ENCODE assay signal across 10 cellular contexts in the genomic region with DNA sequence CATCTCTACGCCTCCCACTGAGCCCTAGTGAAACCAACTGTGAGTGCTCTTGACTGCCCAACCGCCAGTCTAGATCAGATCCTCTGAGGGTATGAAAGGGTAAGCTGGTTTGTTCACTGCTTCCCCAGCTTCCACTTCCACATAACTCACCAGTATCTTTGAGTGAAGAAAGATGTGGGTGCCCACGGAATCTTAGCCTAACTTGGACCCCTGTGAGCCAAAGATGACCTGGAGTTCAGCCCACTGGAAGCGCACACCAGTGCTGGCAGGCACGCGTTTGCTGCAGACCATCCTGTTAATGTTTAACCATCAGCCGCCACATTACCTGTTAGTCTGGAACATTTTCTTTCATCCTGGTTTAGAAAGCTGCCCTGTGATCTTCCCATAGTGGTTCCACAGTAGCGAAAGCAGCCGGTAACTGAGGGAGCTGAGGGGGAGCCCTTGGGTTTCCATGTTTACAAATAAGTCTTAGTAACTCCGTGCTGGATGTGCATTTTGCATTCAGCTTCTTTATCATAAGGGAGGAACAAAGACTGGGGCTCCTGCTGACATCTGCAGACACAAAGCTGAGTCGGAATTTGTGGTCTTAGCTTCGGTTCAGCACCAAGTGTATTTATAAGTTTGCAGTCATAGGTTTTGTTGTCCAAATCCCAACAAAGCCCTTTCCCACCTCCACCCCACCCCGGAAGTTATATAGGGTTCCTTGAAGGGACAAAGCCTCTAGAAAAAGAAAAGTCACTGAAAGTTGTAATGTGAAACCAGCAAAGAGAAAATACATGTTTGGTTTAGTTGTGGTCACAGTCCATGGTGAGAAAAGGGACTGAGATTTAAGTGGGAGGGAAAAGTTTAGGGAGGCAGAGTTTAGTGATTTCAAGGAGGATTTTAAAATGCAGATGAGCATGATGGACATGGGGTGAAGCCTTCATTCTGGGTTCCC.
DNase-seq lines count a peak whose midpoint lies in the region; ATAC-seq, FAIRE-seq and TF ChIP-seq lines count a peak whose summit lies in the region.
"Had no signal": no experiment of that assay in that cellular context is flagged by ENCODE, and none has a peak within 500 bp of the region (broad histone marks: within the 10 kb centered on the region; RNA-seq: fewer than 3 reads in every experiment).

No MANE protein-coding gene starts in this region.

- no peaks in the 10 kb centered on the region for H4K20me1 ChIP-seq in PC-3 (ENCODE audit: low read length)

- 63 to 72% methylated on average over 10 of the region's 13 CpGs for WGBS in gastroesophageal sphincter (ENCODE audit: low coverage in 1 of 2), 2 donors

- H3K27me3 ChIP-seq in PC-3 (ENCODE audit: low read length) (no peaks in the 10 kb centered on the region), gastroesophageal sphincter (no peaks in the 10 kb centered on the region)

- peak overlapping the region; percentile 55 for H3K4me2 ChIP-seq in PC-3 (ENCODE audit: low read length)

- no peaks in the 10 kb centered on the region for H3K9me2 ChIP-seq in PC-3 (replicated peaks; ENCODE audit: low read length)

- peak; percentile 59 for ATAC-seq in PC-3
- ATAC-seq in gastroesophageal sphincter, result no peak
- ATAC-seq in GM21717 (IDR thresholded peaks at IDR 0.05; ENCODE audit: unreplicated experiment), result no peak
- ATAC-seq in HG03139 (IDR thresholded peaks at IDR 0.05; ENCODE audit: unreplicated experiment), result no peak

- intact Hi-C loops in PC-3 (cut with micrococcal nuclease), result loop anchor here (2.0 to 5.0 kb wide), 3 partner anchors 133 to 325 kb away; no protein-coding TSS in a partner anchor

- peak overlapping the region; percentile 43 for H3K9ac ChIP-seq in PC-3 (ENCODE audit: low read length)

- H3K4me3 ChIP-seq in PC-3 (ENCODE audit: low read length), result peak overlapping the region; percentile 7; the same call in 1 of the 2 replicates
- no peak overlapping the region for H3K4me3 ChIP-seq in gastroesophageal sphincter

- TF ChIP-seq EP300 in gastroesophageal sphincter (IDR thresholded peaks at IDR 0.05), result no peak

- POLR2A ChIA-PET in PC-3 (lab: Charles Lee; ENCODE audit: unreplicated experiment), result interaction anchor here (0.6 kb wide), 1 partner anchor 380 kb away, joined by 3 read pairs; no protein-coding TSS in a partner anchor

- H3K27ac ChIP-seq in PC-3 (ENCODE audit: low read length) (peak overlapping the region; percentile 64), gastroesophageal sphincter (peak overlapping the region in 3 of 4 donors; percentile 9 to 57 (median 40))

- H2AFZ ChIP-seq in PC-3 (ENCODE audit: low read length), result no peak overlapping the region

- H3K36me3 ChIP-seq in PC-3 (ENCODE audit: low read depth, low read length) (peaks cover 5% of the 10 kb centered on the region; the same call in 1 of the 2 replicates), gastroesophageal sphincter (peaks cover 0 to 52% of the 10 kb centered on the region in 2 donors)

- in situ Hi-C loops in GM13976 (cut with MboI; ENCODE audit: low sequenced_read_pairs, unreplicated experiment), result loop anchor here (25.0 kb wide), 1 partner anchor 555 kb away; no protein-coding TSS in a partner anchor

- CTCF ChIA-PET in PC-3 (lab: Charles Lee), result interaction anchor here (0.6 kb wide), 1 partner anchor 23 kb away, joined by 3 read pairs; no protein-coding TSS in a partner anchor

- H3K79me2 ChIP-seq in PC-3 (ENCODE audit: low read length), result peaks cover 43% of the 10 kb centered on the region

- no peaks in the 10 kb centered on the region for H3K9me3 ChIP-seq in PC-3 (ENCODE audit: low read length)
- no peaks in the 10 kb centered on the region for H3K9me3 ChIP-seq in gastroesophageal sphincter

- TF ChIP-seq POLR2A in GM12891 (IDR thresholded peaks at IDR 0.05; ENCODE audit: low read depth, low read length) (no peak; the same call in 1 of the 2 replicates), gastroesophageal sphincter (IDR thresholded peaks at IDR 0.05) (no peak)

- DNase-seq in GM12891 (ENCODE audit: insufficient read length, low spot score), result no peak
- peak; percentile 61 for DNase-seq in PC-3
- peak; percentile 83 for DNase-seq in renal cortical epithelial cell (ENCODE audit: low read depth)
- DNase-seq in NCI-H774 (lab: John Stamatoyannopoulos, UW), result no peak
- DNase-seq in GM13976 (ENCODE audit: low spot score), result no peak
- DNase-seq: NCI-H1105 treated with DMSO at 0.1 percent for 48 hours had no signal

- FAIRE-seq in GM12891 (lab: Jason Lieb, UNC), result peak; percentile 26
- FAIRE-seq: urothelium cell line had no signal

- BruUV-seq in PC-3 (replicated peaks; lab: Mats Ljungman, UMichigan), result no TSS peak

- H3F3A ChIP-seq in PC-3 (ENCODE audit: low read length, unreplicated experiment), result no peaks in the 10 kb centered on the region

- H3K4me1 ChIP-seq in PC-3 (ENCODE audit: insufficient read depth, low read length) (peaks cover 32% of the 10 kb centered on the region), gastroesophageal sphincter (peaks cover 0 to 19% (median 0%) of the 10 kb centered on the region in 3 donors)

- no peak for TF ChIP-seq CTCF in PC-3 (conservative IDR thresholded peaks at IDR 0.05; ENCODE audit: low read depth, low read length)
- no peak for TF ChIP-seq CTCF in gastroesophageal sphincter (IDR thresholded peaks at IDR 0.05)
- no peak for TF ChIP-seq CTCF in GM13976 (IDR thresholded peaks at IDR 0.05; ENCODE audit: borderline replicate concordance, control extremely low read depth, extremely low read depth, insufficient read depth, missing control alignments)

TF ChIP-seq in GM12891, 5 proteins besides CTCF, POLR2A, EP300 and RAD21:
- no peak for TF ChIP-seq PAX5 (IDR thresholded peaks at IDR 0.05; ENCODE audit: insufficient read depth, low read length, severe bottlenecking)
- TF ChIP-seq SPI1 (IDR thresholded peaks at IDR 0.05; ENCODE audit: low read depth, low read length), result no peak
- no peak for TF ChIP-seq POLR2AphosphoS5 (IDR thresholded peaks at IDR 0.05; ENCODE audit: low read depth, low read length)
- no peak for TF ChIP-seq POU2F2 (IDR thresholded peaks at IDR 0.05; ENCODE audit: low read depth, low read length)
- no peak for TF ChIP-seq TAF1 (IDR thresholded peaks at IDR 0.05; ENCODE audit: low read depth, low read length)
TF ChIP-seq in GM12891: peak in this region for 0.

Comparison
In these comparisons a context has a peak if more than half of its experiments do, and no peak if none do; other contexts are left out.
1. DNase-seq: peak in PC-3 (single experiment) and renal cortical epithelial cell (single experiment); none in GM12891 (single experiment), NCI-H774 (single experiment) and GM13976 (single experiment).